9 cellular contexts compared by ENCODE assay signal in the genomic region with DNA sequence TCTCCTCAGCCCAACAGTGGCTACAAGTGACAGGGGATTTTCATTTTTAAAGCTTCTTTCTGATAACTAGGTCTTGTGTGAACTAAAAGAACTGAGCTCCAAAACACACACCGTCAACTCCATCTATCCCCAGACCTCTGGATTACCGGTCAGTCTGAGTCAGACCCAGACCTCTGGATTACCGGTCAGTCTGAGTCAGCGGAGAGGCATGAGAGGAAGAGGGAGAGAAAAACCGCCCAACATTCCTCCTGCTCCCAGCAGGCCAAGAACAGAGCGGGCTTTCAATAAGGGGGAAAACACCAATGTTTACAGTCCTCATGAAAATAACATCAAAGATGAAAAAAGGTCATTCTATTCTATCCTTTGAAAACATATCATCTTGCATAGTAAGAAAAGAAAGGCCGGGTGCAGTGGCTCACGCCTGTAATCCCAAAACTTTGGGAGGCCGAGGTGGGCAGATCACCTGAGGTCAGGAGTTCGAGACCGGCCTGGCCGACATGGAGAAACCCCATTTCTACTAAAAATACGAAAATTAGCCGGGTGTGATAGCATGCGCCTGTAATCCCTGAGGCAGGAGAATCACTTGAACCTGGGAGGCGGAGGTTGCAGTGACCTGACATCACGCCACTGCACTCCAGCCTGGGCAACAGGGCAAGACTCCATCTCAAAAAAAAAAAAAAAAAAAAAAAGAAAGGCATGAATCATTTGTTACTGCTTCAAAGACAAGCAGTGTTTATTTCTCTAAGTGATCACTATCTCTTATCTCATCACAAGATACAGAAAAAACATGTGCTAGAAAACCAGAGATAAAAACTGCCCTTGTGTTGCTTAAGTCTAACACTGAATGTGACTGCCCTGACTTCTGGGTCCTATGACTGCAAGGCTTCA. TPM values are rescaled to one million over a fixed set of nuclear protein-coding genes. Genes with fewer than 3 reads are reported as not detected.
A peak's percentile ranks its signal among the peaks of the same experiment; 100 is the strongest.
DNase-seq lines count a peak whose midpoint lies in the region; ATAC-seq and TF ChIP-seq lines count a peak whose summit lies in the region.
"Had no signal": no experiment of that assay in that cellular context is flagged by ENCODE, and none has a peak within 500 bp of the region (broad histone marks: within the 10 kb centered on the region; RNA-seq: fewer than 3 reads in every experiment).

No MANE protein-coding gene starts in this region.

- H3K9me3 ChIP-seq in CD8-positive, alpha-beta T cell (ENCODE audit: low read length) = no peaks in the 10 kb centered on the region
- no peaks in the 10 kb centered on the region for H3K9me3 ChIP-seq in muscle layer of duodenum (ENCODE audit: control insufficient read depth in 1 of 2, low read length in 2 of 2)
- H3K9me3 ChIP-seq: mucosa of descending colon had no signal

- H3K9me3 Mint-ChIP-seq in CD8-positive, alpha-beta T cell = no peaks in the 10 kb centered on the region
- H3K9me3 Mint-ChIP-seq in dendritic cell treated with granulocyte-macrophage colony-stimulating factor and Interleukin-4, amounts not matched to agents 40 ng/mL and 50 ng/mL, for 4 days = no peaks in the 10 kb centered on the region

- TF ChIP-seq CTCF in CD8-positive, alpha-beta T cell (IDR thresholded peaks at IDR 0.05) = no peak

- ATAC-seq in CD8-positive, alpha-beta T cell = no peak
- no peak for ATAC-seq in GM18907 (IDR thresholded peaks at IDR 0.05; ENCODE audit: unreplicated experiment)
- ATAC-seq: mucosa of descending colon had no signal

- peak overlapping the region; percentile 74 for H3K27ac Mint-ChIP-seq in CD8-positive, alpha-beta T cell
- H3K27ac Mint-ChIP-seq in dendritic cell treated with granulocyte-macrophage colony-stimulating factor and Interleukin-4, amounts not matched to agents 40 ng/mL and 50 ng/mL, for 4 days = peak overlapping the region; percentile 69

- H3K36me3 ChIP-seq in CD8-positive, alpha-beta T cell (ENCODE audit: insufficient read depth, low read length) = peaks cover under 1% of the 10 kb centered on the region
- H3K36me3 ChIP-seq in muscle layer of duodenum (ENCODE audit: control insufficient read depth in 1 of 2, insufficient read depth in 2 of 2, low read length in 2 of 2) = peaks cover 4 to 6% of the 10 kb centered on the region in 2 donors

- intact Hi-C loops in CD8-positive, alpha-beta T cell (cut with DNase I, micrococcal nuclease) = loop anchor here (2.0 to 10.0 kb wide), 6 partner anchors 15 to 1975 kb away; a partner anchor contains a TSS
- intact Hi-C loops in dendritic cell treated with granulocyte-macrophage colony-stimulating factor and Interleukin-4, amounts not matched to agents 40 ng/mL and 50 ng/mL, for 4 days (cut with micrococcal nuclease) = loop anchor here (5.0 kb wide), 2 partner anchors 37 to 68 kb away; a partner anchor contains a TSS

- H3K36me3 Mint-ChIP-seq in CD8-positive, alpha-beta T cell = peaks cover 30% of the 10 kb centered on the region
- peaks cover 72% of the 10 kb centered on the region for H3K36me3 Mint-ChIP-seq in dendritic cell treated with granulocyte-macrophage colony-stimulating factor and Interleukin-4, amounts not matched to agents 40 ng/mL and 50 ng/mL, for 4 days (ENCODE audit: low read depth)

- DNase-seq in CD8-positive, alpha-beta T cell = no peak
- DNase-seq in OCI-M1 (lab: John Stamatoyannopoulos, UW) (peak; percentile 49), NCI-H2227 (lab: John Stamatoyannopoulos, UW; ENCODE audit: unreplicated experiment) (no peak), SKM-1 treated with dmso at 0.1 percent for 144 hours (lab: John Stamatoyannopoulos, UW; ENCODE audit: unreplicated experiment) (no peak)
- no peak for DNase-seq in stimulated activated CD4-positive, alpha-beta T cell treated with anti-CD3 and anti-CD28 coated beads, Interleukin-2, amount 100 ng/mL, for 24 hours

- peak overlapping the region; percentile 59 for H3K4me3 Mint-ChIP-seq in CD8-positive, alpha-beta T cell
- peak overlapping the region; percentile 69 for H3K4me3 Mint-ChIP-seq in dendritic cell treated with granulocyte-macrophage colony-stimulating factor and Interleukin-4, amounts not matched to agents 40 ng/mL and 50 ng/mL, for 4 days

- CTCF ChIA-PET in CD8-positive, alpha-beta T cell (lab: Charles Lee) = no interaction called here

- H3K4me1 Mint-ChIP-seq in CD8-positive, alpha-beta T cell (ENCODE audit: low read depth) = peaks cover 77% of the 10 kb centered on the region
- H3K4me1 Mint-ChIP-seq in dendritic cell treated with granulocyte-macrophage colony-stimulating factor and Interleukin-4, amounts not matched to agents 40 ng/mL and 50 ng/mL, for 4 days (ENCODE audit: low read depth) = peaks cover 78% of the 10 kb centered on the region

- POLR2A ChIA-PET in CD8-positive, alpha-beta T cell (lab: Charles Lee) = no interaction called here

- peaks cover 73% of the 10 kb centered on the region for H3K4me1 ChIP-seq in CD8-positive, alpha-beta T cell (ENCODE audit: insufficient read depth, low read length)
- H3K4me1 ChIP-seq in muscle layer of duodenum (ENCODE audit: control insufficient read depth in 1 of 2, insufficient read depth in 2 of 2, low read length in 2 of 2) = peaks cover 34 to 67% of the 10 kb centered on the region in 2 donors

- H3K27ac ChIP-seq in CD8-positive, alpha-beta T cell (ENCODE audit: low read depth, low read length) = no peak overlapping the region
- peak overlapping the region; percentile 83 for H3K27ac ChIP-seq in muscle layer of duodenum (ENCODE audit: low read length)

- H3K27me3 Mint-ChIP-seq in CD8-positive, alpha-beta T cell (ENCODE audit: low read depth) = no peaks in the 10 kb centered on the region
- no peaks in the 10 kb centered on the region for H3K27me3 Mint-ChIP-seq in dendritic cell treated with granulocyte-macrophage colony-stimulating factor and Interleukin-4, amounts not matched to agents 40 ng/mL and 50 ng/mL, for 4 days

- no peaks in the 10 kb centered on the region for H3K27me3 ChIP-seq in CD8-positive, alpha-beta T cell (ENCODE audit: insufficient read depth, low read length)
- H3K27me3 ChIP-seq in muscle layer of duodenum (ENCODE audit: low read depth, low read length) = no peaks in the 10 kb centered on the region

- no peak overlapping the region for H3K4me3 ChIP-seq in CD8-positive, alpha-beta T cell (ENCODE audit: low read depth, low read length)
- H3K4me3 ChIP-seq in muscle layer of duodenum (ENCODE audit: low read depth in 1 of 2, low read length in 2 of 2) = peak overlapping the region; percentile 91 to 92
- H3K4me3 ChIP-seq: mucosa of descending colon had no signal

RNA-seq across cellular contexts. Expression of a gene that starts 3.4 kb away (rescaled TPM):
- 10 to 100 TPM; 71.0 to 73.3 TPM for total RNA-seq in CD8-positive, alpha-beta T cell

RNA-seq across cellular contexts. Expression of a gene that starts 50.6 kb away (rescaled TPM):
- total RNA-seq in CD8-positive, alpha-beta T cell = 100 to 1,000 TPM; 234 to 245 TPM

RNA-seq across cellular contexts. Expression of a gene that starts 52.2 kb away (rescaled TPM):
- total RNA-seq in CD8-positive, alpha-beta T cell = 10 to 100 TPM; 84.7 to 87.3 TPM
